ENCODE assay signal across 8 cellular contexts in the genomic region with DNA sequence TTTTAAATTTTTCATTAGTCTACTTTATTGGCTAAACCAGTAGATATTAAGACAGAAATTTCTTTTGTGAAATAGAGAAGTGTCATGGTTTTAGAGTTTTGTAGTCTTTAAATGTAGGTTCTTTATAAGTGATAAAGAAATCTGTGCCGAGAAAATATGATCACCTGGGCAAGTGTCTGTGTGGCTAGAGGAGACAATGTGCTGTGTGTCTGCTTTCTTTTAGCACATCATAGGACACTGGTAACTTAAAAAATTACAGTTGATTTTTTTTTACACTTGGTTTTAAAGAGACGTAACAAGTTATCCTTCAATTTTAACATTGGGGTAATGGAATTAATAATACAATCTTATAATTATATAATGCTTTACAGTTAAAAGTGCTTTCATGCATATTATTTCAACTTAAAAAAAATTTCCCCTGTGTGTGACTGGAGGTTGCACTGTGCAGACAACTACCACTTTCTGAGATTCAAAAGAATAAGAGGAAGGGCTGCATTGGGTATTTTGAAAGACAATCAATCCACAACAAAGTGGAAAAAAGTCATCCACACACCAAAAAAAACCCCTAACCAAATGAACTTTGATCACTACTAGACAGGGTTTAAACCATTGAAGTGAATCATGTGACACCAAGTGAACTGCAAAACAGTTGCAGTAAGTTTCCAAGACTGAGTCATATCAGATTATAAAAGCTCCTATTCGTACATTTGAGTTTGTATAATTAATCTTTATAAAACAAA. TPM values are rescaled to one million over a fixed set of nuclear protein-coding genes. Genes with fewer than 3 reads are reported as not detected.
DNase-seq lines count a peak whose midpoint lies in the region; ATAC-seq and TF ChIP-seq lines count a peak whose summit lies in the region.

No MANE protein-coding gene starts in this region.

- ATAC-seq in GM21390 (IDR thresholded peaks at IDR 0.05; ENCODE audit: unreplicated experiment) (peak; percentile 45), HG03575 (IDR thresholded peaks at IDR 0.05; ENCODE audit: extremely low read depth, insufficient number of reproducible peaks, low FRiP score, unreplicated experiment) (peak; percentile 49)
- peak; percentile 74 for ATAC-seq in stimulated activated naive CD8-positive, alpha-beta T cell treated with anti-CD3 and anti-CD28 coated beads, Interleukin-15, amount 100 ng/mL, for 72 hours

- no peak for TF ChIP-seq CTCF in vagina (IDR thresholded peaks at IDR 0.05)

- H3K27me3 ChIP-seq in vagina, result no peaks in the 10 kb centered on the region

- H3K4me3 ChIP-seq in vagina, result no peak overlapping the region

- H3K4me1 ChIP-seq in vagina, result no peaks in the 10 kb centered on the region

- peaks cover 8 to 11% of the 10 kb centered on the region in 2 donors for H3K9me3 Mint-ChIP-seq in stimulated activated naive CD8-positive, alpha-beta T cell treated with anti-CD3 and anti-CD28 coated beads, Interleukin-15, amount 100 ng/mL, for 72 hours

- peaks cover 64% of the 10 kb centered on the region for H3K4me1 Mint-ChIP-seq in stimulated activated naive CD8-positive, alpha-beta T cell treated with anti-CD3 and anti-CD28 coated beads, Interleukin-15, amount 100 ng/mL, for 72 hours

- peak overlapping the region; percentile 56 to 66 for H3K4me3 Mint-ChIP-seq in stimulated activated naive CD8-positive, alpha-beta T cell treated with anti-CD3 and anti-CD28 coated beads, Interleukin-15, amount 100 ng/mL, for 72 hours

- no peaks in the 10 kb centered on the region for H3K9me3 ChIP-seq in vagina

- DNase-seq in GM03348 (ENCODE audit: low spot score) (peak; percentile 19), hippocampal formation (lab: John Stamatoyannopoulos, UW) (no peak), vagina (ENCODE audit: extremely low spot score in 2 of 2) (no peak), OCI-M2 (lab: John Stamatoyannopoulos, UW; ENCODE audit: unreplicated experiment) (no peak)
- peak; percentile 80 for DNase-seq in central memory CD4-positive, alpha-beta T cell
- DNase-seq in stimulated activated naive CD8-positive, alpha-beta T cell treated with anti-CD3 and anti-CD28 coated beads, Interleukin-15, amount 100 ng/mL, for 72 hours, result peak; percentile 39 to 44

- H3K27ac Mint-ChIP-seq in stimulated activated naive CD8-positive, alpha-beta T cell treated with anti-CD3 and anti-CD28 coated beads, Interleukin-15, amount 100 ng/mL, for 72 hours, result peak overlapping the region; percentile 91 to 98

- H3K27ac ChIP-seq in vagina, result no peak overlapping the region

- H3K27me3 Mint-ChIP-seq in stimulated activated naive CD8-positive, alpha-beta T cell treated with anti-CD3 and anti-CD28 coated beads, Interleukin-15, amount 100 ng/mL, for 72 hours, result no peaks in the 10 kb centered on the region

- TF ChIP-seq POLR2A in vagina (IDR thresholded peaks at IDR 0.05), result no peak

- intact Hi-C loops in vagina (cut with DNase I), result no loop called here

- no peaks in the 10 kb centered on the region for H3K36me3 ChIP-seq in vagina

RNA-seq across cellular contexts. Expression of a gene that starts 50.0 kb away (rescaled TPM):
- 3.9 TPM for total RNA-seq in vagina

Comparison
In these comparisons a context has a peak if more than half of its experiments do, and no peak if none do; other contexts are left out.
1. DNase-seq: peak in GM03348 (single experiment), central memory CD4-positive, alpha-beta T cell (single experiment) and stimulated activated naive CD8-positive, alpha-beta T cell treated with anti-CD3 and anti-CD28 coated beads, Interleukin-15, amount 100 ng/mL, for 72 hours (2 of 2); none in hippocampal formation (0 of 2), vagina (0 of 2) and OCI-M2 (single experiment).
2. Peak in every context shown above with its lines, with median percentiles within 50 percentile points of each other: ATAC-seq.